ENCODE assay signal across 18 cellular contexts in genomic region chr1:11891433-11892186, GRCh38. TPM values are rescaled to one million over a fixed set of nuclear protein-coding genes. Genes with fewer than 3 reads are reported as not detected.
A peak's percentile ranks its signal among the peaks of the same experiment; 100 is the strongest.
DNase-seq lines count a peak whose midpoint lies in the region; ATAC-seq, FAIRE-seq and TF ChIP-seq lines count a peak whose summit lies in the region.
"Had no signal": no experiment of that assay in that cellular context is flagged by ENCODE, and none has a peak within 500 bp of the region (broad histone marks: within the 10 kb centered on the region; RNA-seq: fewer than 3 reads in every experiment).

No MANE protein-coding gene starts in this region.

- CTCF ChIA-PET in HEK293 (lab: Yijun Ruan, JAX) = interaction anchor here (0.9 to 7.6 kb wide), 9 partner anchors 9 to 107 kb away, joined by 3 to 114 read pairs (median 6); no protein-coding TSS in a partner anchor
- CTCF ChIA-PET in K562 (lab: Yijun Ruan, JAX; ENCODE audit: low intra/inter-chr PET ratio) = interaction anchor here (0.6 to 6.9 kb wide), 4 partner anchors 49 to 135 kb away, joined by 3 to 93 read pairs (median 4); no protein-coding TSS in a partner anchor

- FAIRE-seq in K562 (lab: Jason Lieb, UNC) = no peak
- FAIRE-seq: G401.6, GM12892 had no signal

- H3K27me3 ChIP-seq in K562 (ENCODE audit: control insufficient read depth in 2 of 2, insufficient read depth in 2 of 2, low read length in 2 of 2) = 0 out of 5 replicates have a peak, but pooled peaks cover 0 to 3% of the 10 kb centered on the region in 2 experiments
- peaks cover 5% of the 10 kb centered on the region for H3K27me3 ChIP-seq in osteoblast (ENCODE audit: insufficient read depth, low read length)

- no peaks in the 10 kb centered on the region for H3K79me2 ChIP-seq in K562 (ENCODE audit: control insufficient read depth, insufficient read depth, low read length)
- H3K79me2 ChIP-seq in osteoblast (ENCODE audit: insufficient read depth, low read length) = no peaks in the 10 kb centered on the region

- no peaks in the 10 kb centered on the region for H3K9me1 ChIP-seq in K562 (ENCODE audit: control insufficient read depth, insufficient read depth, low read length)

- no peak for TF ChIP-seq RAD21 in K562 (CRISPR knock-in tag; conservative IDR thresholded peaks at IDR 0.05 in 1 of 2, IDR thresholded peaks at IDR 0.05 in 1 of 2)

- no peak overlapping the region for H3K27ac ChIP-seq in HEK293 (ENCODE audit: extremely low read depth, low read depth, low read length)
- no peak overlapping the region for H3K27ac ChIP-seq in K562 (ENCODE audit: extremely low read depth, low read depth, low read length)
- no peak overlapping the region for H3K27ac ChIP-seq in osteoblast (ENCODE audit: low read depth, low read length)
- H3K27ac ChIP-seq: C4-2B had no signal

- H3K4me1 ChIP-seq in HEK293 (ENCODE audit: control insufficient read depth, insufficient read depth, low read length) (no peaks in the 10 kb centered on the region), K562 (replicated peaks in 1 of 2; ENCODE audit: control insufficient read depth in 2 of 2, insufficient read depth in 2 of 2, low read length in 2 of 2) (peaks cover 6 to 25% of the 10 kb centered on the region in 2 experiments; a peak in 4 of 5 replicates), osteoblast (ENCODE audit: insufficient read depth, low read length) (no peaks in the 10 kb centered on the region)

- H3K4me2 ChIP-seq in K562 (ENCODE audit: insufficient read depth, low read length) = no peak overlapping the region
- H3K4me2 ChIP-seq in osteoblast (ENCODE audit: insufficient read depth, low read length) = no peak overlapping the region

- H3K4me3 ChIP-seq in HEK293 (ENCODE audit: low read depth, low read length) (no peak overlapping the region), K562 (no peak overlapping the region), osteoblast (ENCODE audit: insufficient read depth, low read length) (no peak overlapping the region)

- 27% methylated on average over 6 of the region's 6 CpGs for WGBS in K562 (ENCODE audit: insufficient coverage, low coverage, missing lambda C conversion rate)

- no peak for TF ChIP-seq EP300 in K562 (IDR thresholded peaks at IDR 0.05; ENCODE audit: low read length)

- TF ChIP-seq POLR2A in K562 (conservative IDR thresholded peaks at IDR 0.05) (no peak), erythroblast (IDR thresholded peaks at IDR 0.05; ENCODE audit: low read length) (no peak)

- TF ChIP-seq CTCF in HEK293 (tag by site-specific recombination; IDR thresholded peaks at IDR 0.05) (no peak), K562 (IDR thresholded peaks at IDR 0.05 in 2 of 3, conservative IDR thresholded peaks at IDR 0.05 in 1 of 3; ENCODE audit: insufficient read depth in 2 of 3, low read depth in 1 of 3, low read length in 3 of 3) (no peak), osteoblast (IDR thresholded peaks at IDR 0.05; ENCODE audit: extremely low read depth, low read depth, low read length) (no peak)

- ATAC-seq in K562 = no peak
- ATAC-seq: CD8-positive, alpha-beta T cell had no signal

- in situ Hi-C loops in K562 (cut with MboI) = no loop called here

- intact Hi-C loops in K562 (cut with micrococcal nuclease) = no loop called here

- POLR2A ChIA-PET in HEK293 (lab: Yijun Ruan, JAX) = interaction anchor here (1.9 kb wide), 1 partner anchor 16 kb away, joined by 9 read pairs; no protein-coding TSS in a partner anchor
- POLR2A ChIA-PET in K562 (lab: Yijun Ruan, JAX) = interaction anchor here (0.8 to 7.8 kb wide), 7 partner anchors 9 to 85 kb away, joined by 3 to 93 read pairs (median 5); no protein-coding TSS in a partner anchor

- peak overlapping the region in 1 of 2 experiments; percentile 75; a peak in 1 of 4 replicates for H3K9ac ChIP-seq in K562 (ENCODE audit: insufficient read depth in 1 of 2, low read depth in 2 of 2, low read length in 2 of 2)

- H4K20me1 ChIP-seq in K562 (replicated peaks; ENCODE audit: control insufficient read depth, insufficient read depth, low read length) (no peaks in the 10 kb centered on the region), osteoblast (ENCODE audit: insufficient read depth, low read length) (peaks cover 4% of the 10 kb centered on the region)

- DNase-seq in K562 (ENCODE audit: extremely low read depth in 1 of 4, low spot score in 3 of 4) (no peak), osteoblast (ENCODE audit: insufficient read length, low spot score, missing footprints) (peak; percentile 67), NK-92 (lab: John Stamatoyannopoulos, UW; ENCODE audit: unreplicated experiment) (no peak), erythroblast (lab: John Stamatoyannopoulos, UW) (no peak)
- DNase-seq: Caco-2; CD4-positive, CD25-positive, alpha-beta regulatory T cell; CD8-positive, alpha-beta T cell; DND-41; GOT3; H7; HCEC 1CT had no signal

- no peak overlapping the region for H2AFZ ChIP-seq in K562 (ENCODE audit: low read depth, low read length)
- H2AFZ ChIP-seq in osteoblast (ENCODE audit: low read length) = no peak overlapping the region

- no peaks in the 10 kb centered on the region for H3K9me3 ChIP-seq in HEK293 (ENCODE audit: control insufficient read depth, insufficient read depth, low read depth, low read length)
- H3K9me3 ChIP-seq in K562 (replicated peaks; ENCODE audit: control insufficient read depth, insufficient read depth, low read depth, low read length) = no peaks in the 10 kb centered on the region
- H3K9me3 ChIP-seq in osteoblast (ENCODE audit: low read depth, low read length) = no peaks in the 10 kb centered on the region
- H3K9me3 ChIP-seq: Caco-2 had no signal

- no TSS peak for BruUV-seq in K562 (replicated peaks; lab: Mats Ljungman, UMichigan)

- H3K36me3 ChIP-seq in HEK293 (ENCODE audit: control insufficient read depth in 2 of 2, insufficient read depth in 1 of 2, low read length in 2 of 2) = no peaks in the 10 kb centered on the region
- H3K36me3 ChIP-seq in K562 (ENCODE audit: control insufficient read depth, insufficient read depth, low read length) = no peaks in the 10 kb centered on the region
- no peaks in the 10 kb centered on the region for H3K36me3 ChIP-seq in osteoblast (ENCODE audit: insufficient read depth, low read length)

RNA-seq across cellular contexts. Expression of gene NPPB, which starts 32.9 kb away (rescaled TPM):
- not detected in 2 replicates for total RNA-seq in K562 (2011; cell fraction: chromatin; rRNA removed; ENCODE audit: low replicate concordance)
- total RNA-seq in K562 (2011; cell fraction: nucleolus; rRNA removed) = not detected in 2 replicates
- total RNA-seq in K562 (2011; cell fraction: nucleoplasm; rRNA removed) = not detected in 2 replicates
- total RNA-seq in K562 (2014; rRNA removed) (not detected in 2 replicates), K562 (2014; rRNA removed; fragmentation: Illumina TruSeq; extraction: Trizol) (not detected in 2 replicates), K562 (2015; rRNA removed; fragmentation: Illumina TruSeq; extraction: Trizol) (not detected in 2 replicates), K562 (2021) (not detected in 2 replicates), osteoblast (not detected in 2 replicates)
- polyA plus RNA-seq in K562 (2011; rRNA removed) (not detected in 2 replicates), K562 (2014; fragmentation: Illumina TruSeq; extraction: Trizol) (not detected in 2 replicates), K562 (2014; fragmentation: Nextera tagmentation; extraction: Ambion mirVana) (not detected), K562 (2014; rRNA removed) (not detected in 2 replicates)
- not detected in 2 replicates for polyA plus RNA-seq in K562 (2011; cell fraction: cytosol; rRNA removed)
- polyA plus RNA-seq in K562 (2011; cell fraction: nucleus; rRNA removed) = not detected in 2 replicates
- polyA plus RNA-seq in K562 (2012) = not detected in 2 replicates
- not detected in 2 replicates for polyA minus RNA-seq in K562 (2011; rRNA and poly(A)+ RNA removed)
- not detected in 2 replicates for polyA minus RNA-seq in K562 (2011; cell fraction: cytosol; rRNA and poly(A)+ RNA removed)
- not detected in 2 replicates for polyA minus RNA-seq in K562 (2011; cell fraction: nucleus; rRNA and poly(A)+ RNA removed)
- total RNA-seq: A673; CD4-positive, CD25-positive, alpha-beta regulatory T cell; CD8-positive, alpha-beta T cell had no signal
- polyA plus RNA-seq: CD4-positive, CD25-positive, alpha-beta regulatory T cell had no signal

RNA-seq across cellular contexts. Expression of gene KIAA2013, which starts 34.6 kb away (rescaled TPM):
- total RNA-seq in K562 (2011; cell fraction: chromatin; rRNA removed; ENCODE audit: low replicate concordance) = 23.5 and 87.3 TPM in 2 replicates
- total RNA-seq in K562 (2011; cell fraction: nucleolus; rRNA removed) = 116 and 137 TPM in 2 replicates
- total RNA-seq in K562 (2011; cell fraction: nucleoplasm; rRNA removed) = 76.4 and 80.1 TPM in 2 replicates
- 55.0 and 62.5 TPM in 2 replicates for total RNA-seq in K562 (2014; rRNA removed)
- 10.8 and 12.9 TPM in 2 replicates for total RNA-seq in K562 (2014; rRNA removed; fragmentation: Illumina TruSeq; extraction: Trizol)
- total RNA-seq in K562 (2015; rRNA removed; fragmentation: Illumina TruSeq; extraction: Trizol) = 36.8 TPM in 2 replicates
- 57.1 and 57.6 TPM in 2 replicates for total RNA-seq in K562 (2021)
- polyA plus RNA-seq in K562 (2011; rRNA removed) = 38.8 and 61.3 TPM in 2 replicates
- 106 and 197 TPM in 2 replicates for polyA plus RNA-seq in K562 (2011; cell fraction: cytosol; rRNA removed)
- 47.0 and 58.8 TPM in 2 replicates for polyA plus RNA-seq in K562 (2011; cell fraction: nucleus; rRNA removed)
- 35.0 and 51.2 TPM in 2 replicates for polyA plus RNA-seq in K562 (2012)
- 21.8 and 34.4 TPM in 2 replicates for polyA plus RNA-seq in K562 (2014; fragmentation: Illumina TruSeq; extraction: Trizol)
- 1 to 10 TPM; 2.2 to 3.0 TPM for polyA plus RNA-seq in K562 (2014; fragmentation: Nextera tagmentation; extraction: Ambion mirVana)
- 50.7 and 56.7 TPM in 2 replicates for polyA plus RNA-seq in K562 (2014; rRNA removed)
- 23.2 and 34.4 TPM in 2 replicates for polyA minus RNA-seq in K562 (2011; rRNA and poly(A)+ RNA removed)
- 47.3 and 62.2 TPM in 2 replicates for polyA minus RNA-seq in K562 (2011; cell fraction: cytosol; rRNA and poly(A)+ RNA removed)
- polyA minus RNA-seq in K562 (2011; cell fraction: nucleus; rRNA and poly(A)+ RNA removed) = 14.8 and 25.5 TPM in 2 replicates
- 51.6 and 64.1 TPM in 2 replicates for total RNA-seq in osteoblast

RNA-seq across cellular contexts. Expression of gene PLOD1, which starts 42.9 kb away (rescaled TPM):
- total RNA-seq in K562 (2011; cell fraction: chromatin; rRNA removed; ENCODE audit: low replicate concordance) = 140 and 357 TPM in 2 replicates
- total RNA-seq in K562 (2011; cell fraction: nucleolus; rRNA removed) = 408 and 448 TPM in 2 replicates
- total RNA-seq in K562 (2011; cell fraction: nucleoplasm; rRNA removed) = 258 and 294 TPM in 2 replicates
- 58.5 and 81.4 TPM in 2 replicates for total RNA-seq in K562 (2014; rRNA removed)
- total RNA-seq in K562 (2014; rRNA removed; fragmentation: Illumina TruSeq; extraction: Trizol) = 30.7 and 41.6 TPM in 2 replicates
- total RNA-seq in K562 (2015; rRNA removed; fragmentation: Illumina TruSeq; extraction: Trizol) = 49.6 and 51.6 TPM in 2 replicates
- total RNA-seq in K562 (2021) = 90.8 and 92.9 TPM in 2 replicates
- 80.2 and 156 TPM in 2 replicates for polyA plus RNA-seq in K562 (2011; rRNA removed)
- polyA plus RNA-seq in K562 (2011; cell fraction: cytosol; rRNA removed) = 160 and 179 TPM in 2 replicates
- 178 and 231 TPM in 2 replicates for polyA plus RNA-seq in K562 (2011; cell fraction: nucleus; rRNA removed)
- 112 and 129 TPM in 2 replicates for polyA plus RNA-seq in K562 (2012)
- 76.9 and 83.7 TPM in 2 replicates for polyA plus RNA-seq in K562 (2014; fragmentation: Illumina TruSeq; extraction: Trizol)
- 10 to 100 TPM; 16.6 to 27.1 TPM for polyA plus RNA-seq in K562 (2014; fragmentation: Nextera tagmentation; extraction: Ambion mirVana)
- 52.7 and 70.2 TPM in 2 replicates for polyA plus RNA-seq in K562 (2014; rRNA removed)
- polyA minus RNA-seq in K562 (2011; rRNA and poly(A)+ RNA removed) = 77.2 and 82.6 TPM in 2 replicates
- 127 and 153 TPM in 2 replicates for polyA minus RNA-seq in K562 (2011; cell fraction: cytosol; rRNA and poly(A)+ RNA removed)
- 55.1 and 85.3 TPM in 2 replicates for polyA minus RNA-seq in K562 (2011; cell fraction: nucleus; rRNA and poly(A)+ RNA removed)
- 242 and 281 TPM in 2 replicates for total RNA-seq in osteoblast

RNA-seq across cellular contexts. Expression of gene NPPA, which starts 44.0 kb away (rescaled TPM):
- not detected in 2 replicates for total RNA-seq in K562 (2011; cell fraction: chromatin; rRNA removed; ENCODE audit: low replicate concordance)
- not detected in 2 replicates for total RNA-seq in K562 (2011; cell fraction: nucleolus; rRNA removed)
- not detected in 2 replicates for total RNA-seq in K562 (2011; cell fraction: nucleoplasm; rRNA removed)
- not detected in 2 replicates for total RNA-seq in K562 (2014; rRNA removed)
- total RNA-seq in K562 (2014; rRNA removed; fragmentation: Illumina TruSeq; extraction: Trizol) = not detected in 2 replicates
- not detected in 2 replicates for total RNA-seq in K562 (2015; rRNA removed; fragmentation: Illumina TruSeq; extraction: Trizol)
- not detected in 2 replicates for total RNA-seq in K562 (2021)
- not detected in 2 replicates for polyA plus RNA-seq in K562 (2011; rRNA removed)
- not detected in 2 replicates for polyA plus RNA-seq in K562 (2011; cell fraction: cytosol; rRNA removed)
- not detected in 2 replicates for polyA plus RNA-seq in K562 (2011; cell fraction: nucleus; rRNA removed)
- 0.37 and 0.44 TPM in 2 replicates for polyA plus RNA-seq in K562 (2012)
- polyA plus RNA-seq in K562 (2014; fragmentation: Illumina TruSeq; extraction: Trizol) = not detected in 2 replicates
- polyA plus RNA-seq in K562 (2014; fragmentation: Nextera tagmentation; extraction: Ambion mirVana) = not detected
- not detected in 2 replicates for polyA plus RNA-seq in K562 (2014; rRNA removed)
- not detected in 2 replicates for polyA minus RNA-seq in K562 (2011; rRNA and poly(A)+ RNA removed)
- not detected in 2 replicates for polyA minus RNA-seq in K562 (2011; cell fraction: cytosol; rRNA and poly(A)+ RNA removed)
- not detected in 2 replicates for polyA minus RNA-seq in K562 (2011; cell fraction: nucleus; rRNA and poly(A)+ RNA removed)
- not detected in 2 replicates for total RNA-seq in osteoblast
- total RNA-seq: A172; A673; Caco-2; CD4-positive, CD25-positive, alpha-beta regulatory T cell; CD8-positive, alpha-beta T cell; H7 had no signal
- polyA plus RNA-seq: BJ; CD4-positive, CD25-positive, alpha-beta regulatory T cell had no signal

Comparison
In these comparisons a context has a peak if more than half of its experiments do, and no peak if none do; other contexts are left out.
1. Of the 44 proteins assayed by ChIP-seq in both K562 and HEK293: peak only in K562: none; only in HEK293: none; in both: ZNF121; in neither: 42; mixed calls (peak in some experiments, not most) for 1.